In the genomic region with DNA sequence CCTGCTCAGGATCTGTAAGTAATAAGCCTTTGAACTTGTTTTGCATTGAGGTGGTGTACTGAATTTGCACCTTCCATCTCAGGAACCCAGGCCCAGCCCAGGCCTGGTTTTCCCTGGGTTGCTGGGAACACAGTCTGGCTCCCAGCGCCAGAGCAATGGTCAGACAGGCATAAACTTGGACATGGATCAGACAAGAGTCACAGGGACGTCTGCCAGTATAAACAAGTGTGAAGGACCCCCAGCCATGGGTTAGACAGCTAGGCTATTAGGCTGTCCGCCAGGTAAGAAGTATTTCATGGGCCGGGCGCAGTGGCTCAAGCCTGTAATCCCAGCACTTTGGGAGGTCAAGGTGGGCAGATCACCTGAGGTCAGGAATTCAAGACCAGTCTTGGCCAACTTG, we compare ENCODE assay signal across 23 cellular contexts. TPM values are rescaled to one million over a fixed set of nuclear protein-coding genes. Genes with fewer than 3 reads are reported as not detected.
DNase-seq lines count a peak whose midpoint lies in the region; ATAC-seq, FAIRE-seq and TF ChIP-seq lines count a peak whose summit lies in the region.
"Had no signal": no experiment of that assay in that cellular context is flagged by ENCODE, and none has a peak within 500 bp of the region (broad histone marks: within the 10 kb centered on the region; RNA-seq: fewer than 3 reads in every experiment).

No MANE protein-coding gene starts in this region.

- H2AFZ ChIP-seq in HepG2 (ENCODE audit: low read length), result no peak overlapping the region

- H3K9me3 Mint-ChIP-seq in nephron, result no peaks in the 10 kb centered on the region
- no peaks in the 10 kb centered on the region for H3K9me3 Mint-ChIP-seq in endothelial cell (ENCODE audit: unreplicated experiment)

- WGBS in liver, result 31% methylated on average over 5 of the region's 5 CpGs
- 100% methylated on average over 1 of the region's 5 CpGs for WGBS in HepG2 (ENCODE audit: low lambda C conversion rate)
- WGBS in body of pancreas, 2 donors, result 20 to 30% methylated on average over 2 to 5 of the region's 5 CpGs

- H3K4me3 ChIP-seq in liver (ENCODE audit: low read depth in 1 of 3, low read length in 3 of 3) (no peak overlapping the region), HepG2 (replicated peaks in 1 of 3; ENCODE audit: insufficient read depth in 1 of 3, low read depth in 2 of 3, low read length in 3 of 3) (no peak overlapping the region), body of pancreas (no peak overlapping the region)
- H3K4me3 ChIP-seq: A549, K562 had no signal

- peaks cover 18% of the 10 kb centered on the region for H3K79me2 ChIP-seq in HepG2 (ENCODE audit: insufficient read depth, low read length)

- CTCF ChIA-PET in HepG2 (lab: Yijun Ruan, JAX; ENCODE audit: low intra/inter-chr PET ratio, low total read pairs), result no interaction called here

- POLR2A ChIA-PET in HepG2 (lab: Yijun Ruan, JAX), result no interaction called here

- in situ Hi-C loops in HepG2 (cut with HindIII; ENCODE audit: extremely low pct_ligation_motif_present, low pct_unique_long_range_greater_than_20kb), result no loop called here

- no peak for TF ChIP-seq EP300 in HepG2 (IDR thresholded peaks at IDR 0.05; ENCODE audit: low read depth in 2 of 2, low read length in 2 of 2)
- no peak for TF ChIP-seq EP300 in HepG2 (CRISPR knock-in tag; IDR thresholded peaks at IDR 0.05; ENCODE audit: borderline replicate concordance)

- H3K27ac ChIP-seq in liver (ENCODE audit: low read depth in 1 of 2, low read length in 2 of 2) (no peak overlapping the region), HepG2 (ENCODE audit: extremely low read length, insufficient read depth, low read length) (no peak overlapping the region), body of pancreas (peak overlapping the region; percentile 40 to 65 (median 46))
- H3K27ac ChIP-seq: A549 had no signal

- H3K4me1 ChIP-seq in liver (ENCODE audit: control insufficient read depth in 4 of 4, insufficient read depth in 4 of 4, low read length in 3 of 4) (peaks cover 8 to 58% (median 44%) of the 10 kb centered on the region in 4 donors), HepG2 (ENCODE audit: insufficient read depth, low read length) (peaks cover 37% of the 10 kb centered on the region), body of pancreas (peaks cover 41% of the 10 kb centered on the region)
- H3K4me1 ChIP-seq: A549, BE2C had no signal

- H3K9ac ChIP-seq in liver (ENCODE audit: low read depth in 1 of 2, low read length in 2 of 2) (peak overlapping the region in 1 of 2 donors; percentile 11), HepG2 (ENCODE audit: insufficient read depth, low read depth, low read length) (no peak overlapping the region)

- TF ChIP-seq RAD21 in liver (IDR thresholded peaks at IDR 0.05) (peak in 1 of 2 donors; percentile 7), HepG2 (CRISPR knock-in tag; IDR thresholded peaks at IDR 0.05) (no peak)

- H3K36me3 Mint-ChIP-seq in nephron (ENCODE audit: low read depth) (no peaks in the 10 kb centered on the region), endothelial cell (ENCODE audit: low read depth, unreplicated experiment) (no peaks in the 10 kb centered on the region)

- ATAC-seq in HepG2, result no peak
- ATAC-seq in body of pancreas, result peak; percentile 84
- ATAC-seq: A549, K562 had no signal

- H3K4me3 Mint-ChIP-seq in nephron (no peak overlapping the region), endothelial cell (ENCODE audit: unreplicated experiment) (no peak overlapping the region)

- H4K20me1 ChIP-seq in HepG2 (ENCODE audit: insufficient read depth, low read length), result no peaks in the 10 kb centered on the region

- H3K27me3 ChIP-seq in liver (ENCODE audit: control insufficient read depth in 4 of 4, insufficient read depth in 4 of 4, low read length in 3 of 4) (no peaks in the 10 kb centered on the region), HepG2 (ENCODE audit: control insufficient read depth in 1 of 2, insufficient read depth in 2 of 2, low read length in 2 of 2) (no peaks in the 10 kb centered on the region), body of pancreas (no peaks in the 10 kb centered on the region)
- H3K27me3 ChIP-seq: BE2C had no signal

- TF ChIP-seq CTCF in liver (IDR thresholded peaks at IDR 0.05; ENCODE audit: low read depth, low read length, missing input control), result no peak
- no peak for TF ChIP-seq CTCF in HepG2 (CRISPR knock-in tag; IDR thresholded peaks at IDR 0.05)
- TF ChIP-seq CTCF in body of pancreas (IDR thresholded peaks at IDR 0.05), result no peak
- TF ChIP-seq CTCF in nephron (IDR thresholded peaks at IDR 0.05; ENCODE audit: unreplicated experiment in 3 of 3), result no peak
- TF ChIP-seq CTCF in endothelial cell (IDR thresholded peaks at IDR 0.05; ENCODE audit: unreplicated experiment), result no peak

- H3K27ac Mint-ChIP-seq in nephron (peak overlapping the region in 2 of 3 experiments; percentile 21 to 64), endothelial cell (ENCODE audit: unreplicated experiment) (no peak overlapping the region)

- H3K4me1 Mint-ChIP-seq in nephron, result peaks cover 4% of the 10 kb centered on the region
- peaks cover 4% of the 10 kb centered on the region for H3K4me1 Mint-ChIP-seq in endothelial cell (ENCODE audit: unreplicated experiment)

- H3K27me3 Mint-ChIP-seq in nephron (ENCODE audit: low read depth) (peaks cover 23% of the 10 kb centered on the region), endothelial cell (ENCODE audit: unreplicated experiment) (no peaks in the 10 kb centered on the region)

- BruUV-seq in HepG2 (replicated peaks; lab: Mats Ljungman, UMichigan), result no TSS peak

- FAIRE-seq in HepG2 (lab: Jason Lieb, UNC), result no peak
- FAIRE-seq: A549, D721Med, GM19239, H54, K562 had no signal

- no peak for DNase-seq in HepG2 (ENCODE audit: low spot score)
- peak; percentile 64 to 88 (median 86) for DNase-seq in body of pancreas
- DNase-seq in endothelial cell (ENCODE audit: low spot score), result no peak
- DNase-seq in DMS114 treated with DMSO at 0.1 percent for 48 hours (lab: John Stamatoyannopoulos, UW; ENCODE audit: unreplicated experiment), result no peak
- DNase-seq in activated CD4-positive, alpha-beta T cell treated with anti-CD3 and anti-CD28 coated beads, Interleukin-2, amount 50 U/mL, for 4 hours, result no peak
- DNase-seq: BE2C, EL, GF-D8, NCI-H1092 treated with DMSO at 0.1 percent for 48 hours, NCI-H146, NCI-H2081, NCI-H2171 treated with DMSO at 0.1 percent for 48 hours, NCI-H524 treated with DMSO at 0.1 percent for 48 hours, Right ventricle myocardium superior, SW 1271 had no signal

- intact Hi-C loops in HepG2 (cut with micrococcal nuclease; ENCODE audit: unreplicated experiment) (no loop called here), body of pancreas (cut with DNase I) (no loop called here)

- peaks cover 0 to 4% (median 1%) of the 10 kb centered on the region in 4 donors for H3K36me3 ChIP-seq in liver (ENCODE audit: control insufficient read depth in 4 of 4, insufficient read depth in 3 of 4, low read depth in 1 of 4, low read length in 3 of 4)
- H3K36me3 ChIP-seq in HepG2 (replicated peaks in 1 of 2; ENCODE audit: control insufficient read depth in 1 of 2, insufficient read depth in 2 of 2, low read length in 2 of 2), result peaks cover 1 to 7% of the 10 kb centered on the region in 2 experiments; a peak in 2 of 5 replicates
- peaks cover 0 to 2% of the 10 kb centered on the region in 2 donors for H3K36me3 ChIP-seq in body of pancreas (replicated peaks in 1 of 2; ENCODE audit: insufficient read depth in 1 of 2, low read depth in 2 of 2)
- H3K36me3 ChIP-seq: BE2C had no signal

- H3K4me2 ChIP-seq in HepG2 (ENCODE audit: low read depth, low read length), result no peak overlapping the region
- H3K4me2 ChIP-seq: A549 had no signal

- H3K9me3 ChIP-seq in liver (ENCODE audit: control insufficient read depth in 4 of 4, low read length in 3 of 4) (no peaks in the 10 kb centered on the region), HepG2 (ENCODE audit: low read length) (no peaks in the 10 kb centered on the region), body of pancreas (no peaks in the 10 kb centered on the region)
- H3K9me3 ChIP-seq: A549, BE2C had no signal

- TF ChIP-seq POLR2A in HepG2 (IDR thresholded peaks at IDR 0.05; ENCODE audit: insufficient read depth in 1 of 2, low read depth in 2 of 2, low read length in 2 of 2), result no peak
- TF ChIP-seq POLR2A in body of pancreas (IDR thresholded peaks at IDR 0.05), result no peak

RNA-seq across cellular contexts. Expression of gene IFNLR1, which starts 5.5 kb away (rescaled TPM):
- total RNA-seq in liver (1 to 10 TPM; 2.2 to 6.4 TPM), HepG2 (2016; rRNA removed; fragmentation: Illumina TruSeq; extraction: Trizol) (5.7 and 8.5 TPM in 2 replicates), body of pancreas (1 to 10 TPM; 4.6 to 5.4 TPM), endothelial cell (ENCODE audit: unreplicated experiment) (3.1 TPM)
- polyA plus RNA-seq in liver (1 to 10 TPM; 2.9 to 4.1 TPM), HepG2 (2011; rRNA removed) (3.8 and 6.5 TPM in 2 replicates)
- total RNA-seq in HepG2 (2016; cell fraction: cytosol; rRNA removed; fragmentation: Illumina TruSeq; extraction: Trizol; ENCODE audit: low read depth), result 3.8 and 4.0 TPM in 2 replicates
- total RNA-seq in HepG2 (2016; cell fraction: insoluble cytoplasmic fraction; rRNA removed; fragmentation: Illumina TruSeq; extraction: Trizol), result 5.2 and 8.9 TPM in 2 replicates
- total RNA-seq in HepG2 (2016; cell fraction: membrane; rRNA removed; fragmentation: Illumina TruSeq; extraction: Trizol), result 5.8 and 6.1 TPM in 2 replicates
- total RNA-seq in HepG2 (2016; cell fraction: nucleus; rRNA removed; fragmentation: Illumina TruSeq; extraction: Trizol), result 7.8 TPM in 2 replicates
- polyA plus RNA-seq in HepG2 (2011; cell fraction: cytosol; rRNA removed), result 3.4 and 4.6 TPM in 2 replicates
- 4.6 and 5.3 TPM in 2 replicates for polyA plus RNA-seq in HepG2 (2011; cell fraction: nucleus; rRNA removed)
- polyA plus RNA-seq in HepG2 (2012), result 3.2 and 3.9 TPM in 2 replicates
- polyA plus RNA-seq in HepG2 (2016; cell fraction: cytosol; fragmentation: Illumina TruSeq; extraction: Trizol; ENCODE audit: low read depth), result 3.7 and 4.5 TPM in 2 replicates
- 2.8 and 3.6 TPM in 2 replicates for polyA plus RNA-seq in HepG2 (2016; cell fraction: insoluble cytoplasmic fraction; fragmentation: Illumina TruSeq; extraction: Trizol; ENCODE audit: low read depth)
- polyA plus RNA-seq in HepG2 (2016; cell fraction: membrane; fragmentation: Illumina TruSeq; extraction: Trizol; ENCODE audit: low read depth), result 3.5 and 3.9 TPM in 2 replicates
- 11.8 and 14.2 TPM in 2 replicates for polyA plus RNA-seq in HepG2 (2016; cell fraction: nucleus; fragmentation: Illumina TruSeq; extraction: Trizol; ENCODE audit: insufficient read depth, low read depth)
- 2.1 and 8.3 TPM in 2 replicates for polyA minus RNA-seq in HepG2 (2011; rRNA and poly(A)+ RNA removed; ENCODE audit: low replicate concordance)
- polyA minus RNA-seq in HepG2 (2011; cell fraction: cytosol; rRNA and poly(A)+ RNA removed), result 4.3 TPM in 2 replicates
- 2.4 and 3.1 TPM in 2 replicates for polyA minus RNA-seq in HepG2 (2011; cell fraction: nucleus; rRNA and poly(A)+ RNA removed)
- total RNA-seq: K562, SK-MEL-5 had no signal
- polyA plus RNA-seq: K562 had no signal

RNA-seq across cellular contexts. Expression of gene IL22RA1, which starts 38.7 kb away (rescaled TPM):
- 1 to 10 TPM; 2.1 to 4.5 TPM for total RNA-seq in liver
- polyA plus RNA-seq in liver, result 1 to 10 TPM; 3.4 to 3.5 TPM
- 2.1 and 4.4 TPM in 2 replicates for total RNA-seq in HepG2 (2016; rRNA removed; fragmentation: Illumina TruSeq; extraction: Trizol)
- total RNA-seq in HepG2 (2016; cell fraction: cytosol; rRNA removed; fragmentation: Illumina TruSeq; extraction: Trizol; ENCODE audit: low read depth), result 0.91 and 1.6 TPM in 2 replicates
- 1.5 and 4.4 TPM in 2 replicates for total RNA-seq in HepG2 (2016; cell fraction: insoluble cytoplasmic fraction; rRNA removed; fragmentation: Illumina TruSeq; extraction: Trizol)
- total RNA-seq in HepG2 (2016; cell fraction: membrane; rRNA removed; fragmentation: Illumina TruSeq; extraction: Trizol), result 3.0 and 3.1 TPM in 2 replicates
- total RNA-seq in HepG2 (2016; cell fraction: nucleus; rRNA removed; fragmentation: Illumina TruSeq; extraction: Trizol), result 4.5 and 6.1 TPM in 2 replicates
- 10.2 and 13.3 TPM in 2 replicates for polyA plus RNA-seq in HepG2 (2011; rRNA removed)
- polyA plus RNA-seq in HepG2 (2011; cell fraction: cytosol; rRNA removed), result 5.9 and 6.0 TPM in 2 replicates
- 13.5 and 13.6 TPM in 2 replicates for polyA plus RNA-seq in HepG2 (2011; cell fraction: nucleus; rRNA removed)
- 11.8 and 14.1 TPM in 2 replicates for polyA plus RNA-seq in HepG2 (2012)
- polyA plus RNA-seq in HepG2 (2016; cell fraction: cytosol; fragmentation: Illumina TruSeq; extraction: Trizol; ENCODE audit: low read depth), result 1.7 and 2.0 TPM in 2 replicates
- 2.8 and 3.9 TPM in 2 replicates for polyA plus RNA-seq in HepG2 (2016; cell fraction: insoluble cytoplasmic fraction; fragmentation: Illumina TruSeq; extraction: Trizol; ENCODE audit: low read depth)
- 2.4 and 3.0 TPM in 2 replicates for polyA plus RNA-seq in HepG2 (2016; cell fraction: membrane; fragmentation: Illumina TruSeq; extraction: Trizol; ENCODE audit: low read depth)
- 13.6 and 13.9 TPM in 2 replicates for polyA plus RNA-seq in HepG2 (2016; cell fraction: nucleus; fragmentation: Illumina TruSeq; extraction: Trizol; ENCODE audit: insufficient read depth, low read depth)
- polyA minus RNA-seq in HepG2 (2011; rRNA and poly(A)+ RNA removed; ENCODE audit: low replicate concordance), result 2.7 and 12.2 TPM in 2 replicates
- polyA minus RNA-seq in HepG2 (2011; cell fraction: cytosol; rRNA and poly(A)+ RNA removed), result 4.0 and 5.3 TPM in 2 replicates
- 4.2 and 4.5 TPM in 2 replicates for polyA minus RNA-seq in HepG2 (2011; cell fraction: nucleus; rRNA and poly(A)+ RNA removed)
- total RNA-seq in body of pancreas, result 100 to 1,000 TPM in 1 of 2 donors, 10 to 100 TPM in 1; 49.1 to 133 TPM
- not detected for total RNA-seq in endothelial cell (ENCODE audit: unreplicated experiment)
- total RNA-seq: K562 had no signal
- polyA plus RNA-seq: K562 had no signal

Comparison
In these comparisons a context has a peak if more than half of its experiments do, and no peak if none do; other contexts are left out.
1. H3K27ac ChIP-seq: peak in body of pancreas (4 of 4); none in liver (0 of 2) and HepG2 (single experiment).
2. DNase-seq: peak in body of pancreas (4 of 4); none in HepG2 (single experiment), endothelial cell (single experiment), DMS114 treated with DMSO at 0.1 percent for 48 hours (single experiment) and activated CD4-positive, alpha-beta T cell treated with anti-CD3 and anti-CD28 coated beads, Interleukin-2, amount 50 U/mL, for 4 hours (0 of 2).
3. RNA of gene IL22RA1, which starts 38.7 kb away (total RNA-seq): 49.1 to 133 TPM in body of pancreas; 2.1 to 4.5 TPM in liver, 0.91 to 6.1 TPM in HepG2 and not detected in endothelial cell (single experiment); every median in the first group is over 4 times any median in the second.